In genomic region chr15:41416742-41417417, GRCh38 we compare ENCODE assay signal across 8 cellular contexts. TPM values are rescaled to one million over a fixed set of nuclear protein-coding genes. Genes with fewer than 3 reads are reported as not detected.
DNase-seq lines count a peak whose midpoint lies in the region; ATAC-seq and TF ChIP-seq lines count a peak whose summit lies in the region.

RTF1 (plus strand) TSS chr15:41417095; CDS start chr15:41417116, 21 bp downstream.

- H3K27ac Mint-ChIP-seq in GM23338 (peak within 1 kb of the TSS; percentile 90), nephron (peak within 1 kb of the TSS; percentile 81 to 95 (median 93))

- peaks cover 65% of the 10 kb centered on the region for H3K79me2 ChIP-seq in DOHH2 (ENCODE audit: control insufficient read depth, low read length)
- peaks cover 58% of the 10 kb centered on the region for H3K79me2 ChIP-seq in GM23338 (replicated peaks; ENCODE audit: insufficient read depth)

- DNase-seq in GM23338 (ENCODE audit: low spot score): peak; percentile 89
- no peak for DNase-seq in LNCaP clone FGC (ENCODE audit: low read depth)
- peak; percentile 73 to 78 for DNase-seq in SHP77 (lab: John Stamatoyannopoulos, UW)
- DNase-seq in activated effector memory CD4-positive, alpha-beta T cell treated with Interleukin-2 at 50 U/mL for 16 hours: peak; percentile 95
- peak; percentile 89 for DNase-seq in fibroblast of pulmonary artery (ENCODE audit: low read depth)
- peak; percentile 99 for DNase-seq in stimulated activated naive CD8-positive, alpha-beta T cell treated with anti-CD3 and anti-CD28 coated beads, Interleukin-15, Interleukin-2, amounts not matched to agents 100 U/mL and 50 U/mL, for 24 hours

- peaks cover 8% of the 10 kb centered on the region; the same call in 1 of the 2 replicates for H4K20me1 ChIP-seq in DOHH2 (ENCODE audit: control insufficient read depth, insufficient read depth, low read depth, low read length)
- peaks cover 33% of the 10 kb centered on the region for H4K20me1 ChIP-seq in GM23338 (replicated peaks; ENCODE audit: insufficient read depth)

- H3K4me2 ChIP-seq in DOHH2 (ENCODE audit: low read length): peak within 1 kb of the TSS; percentile 96
- peak within 1 kb of the TSS; percentile 91 for H3K4me2 ChIP-seq in GM23338

- H3K36me3 Mint-ChIP-seq in GM23338 (ENCODE audit: low read depth) (no peaks in the 10 kb centered on the region), nephron (ENCODE audit: low read depth) (no peaks in the 10 kb centered on the region)

- peak; percentile 86 for ATAC-seq in GM23338
- peak; percentile 96 for ATAC-seq in stimulated activated naive CD8-positive, alpha-beta T cell treated with anti-CD3 and anti-CD28 coated beads, Interleukin-15, Interleukin-2, amounts not matched to agents 100 U/mL and 50 U/mL, for 24 hours

- H2AFZ ChIP-seq in GM23338: peak within 1 kb of the TSS; percentile 90

- no peaks in the 10 kb centered on the region for H3K9me3 ChIP-seq in DOHH2 (ENCODE audit: control insufficient read depth, insufficient read depth, low read length)

- H3K4me1 Mint-ChIP-seq in GM23338 (peaks cover 22% of the 10 kb centered on the region; the same call in 2 of the 3 replicates), nephron (peaks cover 37% of the 10 kb centered on the region)

- peaks cover 26% of the 10 kb centered on the region for H3K4me1 ChIP-seq in DOHH2 (ENCODE audit: control insufficient read depth, low read length)
- H3K4me1 ChIP-seq in GM23338 (ENCODE audit: insufficient read depth): peaks cover 13% of the 10 kb centered on the region

- peaks cover 6% of the 10 kb centered on the region for H3K27me3 Mint-ChIP-seq in GM23338 (ENCODE audit: insufficient read depth, low read depth, poor library complexity)
- peaks cover 3% of the 10 kb centered on the region for H3K27me3 Mint-ChIP-seq in nephron (ENCODE audit: low read depth)

- H3F3A ChIP-seq in DOHH2 (ENCODE audit: control insufficient read depth, insufficient read depth) (peaks cover 4% of the 10 kb centered on the region), GM23338 (replicated peaks; ENCODE audit: low read depth) (no peaks in the 10 kb centered on the region)

- TF ChIP-seq CTCF in DOHH2 (IDR thresholded peaks at IDR 0.05; ENCODE audit: low read depth, low read length, poor library complexity, severe bottlenecking): no peak
- TF ChIP-seq CTCF in GM23338 (conservative IDR thresholded peaks at IDR 0.05; ENCODE audit: low read depth in 2 of 2): no peak
- no peak for TF ChIP-seq CTCF in LNCaP clone FGC (IDR thresholded peaks at IDR 0.05; ENCODE audit: control insufficient read depth, extremely low read depth, insufficient read depth)
- no peak for TF ChIP-seq CTCF in fibroblast of pulmonary artery (IDR thresholded peaks at IDR 0.05; ENCODE audit: low read length, missing control alignments)
- no peak for TF ChIP-seq CTCF in nephron (IDR thresholded peaks at IDR 0.05; ENCODE audit: unreplicated experiment in 3 of 3)

- H3K9me3 Mint-ChIP-seq in GM23338 (no peaks in the 10 kb centered on the region), nephron (no peaks in the 10 kb centered on the region)

- peak within 1 kb of the TSS; percentile 100 for H3K4me3 ChIP-seq in DOHH2 (ENCODE audit: low read length)
- H3K4me3 ChIP-seq in GM23338: peak within 1 kb of the TSS; percentile 92
- peak within 1 kb of the TSS; percentile 96 for H3K4me3 ChIP-seq in LNCaP clone FGC (ENCODE audit: low read depth, low read length)
- peak within 1 kb of the TSS; percentile 87 for H3K4me3 ChIP-seq in fibroblast of pulmonary artery (replicated peaks; ENCODE audit: low read depth, low read length)

- H3K27me3 ChIP-seq in DOHH2 (ENCODE audit: control insufficient read depth, low read length) (no peaks in the 10 kb centered on the region), GM23338 (ENCODE audit: insufficient read depth) (no peaks in the 10 kb centered on the region)

- H3K36me3 ChIP-seq in DOHH2 (ENCODE audit: control insufficient read depth, low read length): peaks cover 4% of the 10 kb centered on the region
- H3K36me3 ChIP-seq in GM23338 (ENCODE audit: insufficient read depth): no peaks in the 10 kb centered on the region

- H3K9me2 ChIP-seq in DOHH2 (replicated peaks; ENCODE audit: control insufficient read depth, low read length) (no peaks in the 10 kb centered on the region), GM23338 (ENCODE audit: insufficient read depth) (no peaks in the 10 kb centered on the region)

- H3K27ac ChIP-seq in DOHH2 (ENCODE audit: low read depth, low read length) (no peak within 1 kb of the TSS), GM23338 (ENCODE audit: low read depth) (peak within 1 kb of the TSS; percentile 51)

- H3K4me3 Mint-ChIP-seq in GM23338 (peak within 1 kb of the TSS; percentile 97), nephron (peak within 1 kb of the TSS; percentile 92 to 99 (median 93))

TF ChIP-seq in GM23338, 12 proteins besides CTCF, POLR2A, EP300 and RAD21:
- TF ChIP-seq STAT1 (IDR thresholded peaks at IDR 0.05; ENCODE audit: unreplicated experiment) (no peak), POLR2AphosphoS5 (IDR thresholded peaks at IDR 0.05; ENCODE audit: low read depth) (peak; percentile 94), CREB1 (CRISPR knock-in tag; IDR thresholded peaks at IDR 0.05; ENCODE audit: low read depth) (peak; percentile 77)
TF ChIP-seq in GM23338: peak in this region for 2.

RNA-seq across cellular contexts. Expression of gene RTF1, which starts in this region (rescaled TPM):
- 34.3 and 38.1 TPM in 2 replicates for total RNA-seq in GM23338 (2014; rRNA removed; shearing (Covaris generic))
- 296 and 298 TPM in 2 replicates for polyA plus RNA-seq in GM23338 (2016; fragmentation: Nextera tagmentation; extraction: Ambion mirVana)
